13 cellular contexts compared by ENCODE assay signal in genomic region chr7:105257338-105257737, GRCh38.
A peak's percentile ranks its signal among the peaks of the same experiment; 100 is the strongest.
DNase-seq lines count a peak whose midpoint lies in the region; ATAC-seq, FAIRE-seq and TF ChIP-seq lines count a peak whose summit lies in the region.
"Had no signal": no experiment of that assay in that cellular context is flagged by ENCODE, and none has a peak within 500 bp of the region (broad histone marks: within the 10 kb centered on the region; RNA-seq: fewer than 3 reads in every experiment).

No MANE protein-coding gene starts in this region.

- H3K27me3 Mint-ChIP-seq in memory B cell: no peaks in the 10 kb centered on the region
- H3K27me3 Mint-ChIP-seq in activated T-cell treated with anti-CD3 and anti-CD28 coated beads, Interleukin-2, amount 50 U/mL, for 4 hours (ENCODE audit: low read depth): no peaks in the 10 kb centered on the region
- H3K27me3 Mint-ChIP-seq in activated T-helper 17 cell treated with anti-CD3 and anti-CD28 coated beads, Interleukin-2, amount 50 U/mL, for 72 hours: no peaks in the 10 kb centered on the region

- H3K36me3 ChIP-seq in SK-N-MC (ENCODE audit: insufficient read depth, low read length): no peaks in the 10 kb centered on the region

- H3K9me3 Mint-ChIP-seq in memory B cell: no peaks in the 10 kb centered on the region
- H3K9me3 Mint-ChIP-seq in activated T-cell treated with anti-CD3 and anti-CD28 coated beads, Interleukin-2, amount 50 U/mL, for 4 hours: no peaks in the 10 kb centered on the region
- H3K9me3 Mint-ChIP-seq in activated T-helper 17 cell treated with anti-CD3 and anti-CD28 coated beads, Interleukin-2, amount 50 U/mL, for 72 hours: no peaks in the 10 kb centered on the region

- peak overlapping the region; percentile 19; the same call in 1 of the 2 replicates for H3K4me3 ChIP-seq in SK-N-MC
- H3K4me3 ChIP-seq: body of pancreas, lung, skin epidermis had no signal

- no peaks in the 10 kb centered on the region for H3K9me3 ChIP-seq in SK-N-MC (ENCODE audit: low read depth, low read length)
- H3K9me3 ChIP-seq: body of pancreas had no signal

- no peak for FAIRE-seq in GM12891 (lab: Jason Lieb, UNC)

- peak overlapping the region; percentile 8; the same call in 1 of the 2 replicates for H3K27ac ChIP-seq in SK-N-MC
- H3K27ac ChIP-seq: body of pancreas had no signal

- in situ Hi-C loops in ACHN (cut with HindIII; ENCODE audit: low pct_ligation_motif_present, low pct_unique_long_range_greater_than_20kb, low sequenced_read_pairs): no loop called here

- H3K4me3 Mint-ChIP-seq in memory B cell: no peak overlapping the region
- no peak overlapping the region for H3K4me3 Mint-ChIP-seq in activated T-cell treated with anti-CD3 and anti-CD28 coated beads, Interleukin-2, amount 50 U/mL, for 4 hours
- H3K4me3 Mint-ChIP-seq in activated T-helper 17 cell treated with anti-CD3 and anti-CD28 coated beads, Interleukin-2, amount 50 U/mL, for 72 hours: no peak overlapping the region

- H3K27ac Mint-ChIP-seq in memory B cell: peak overlapping the region; percentile 14
- no peak overlapping the region for H3K27ac Mint-ChIP-seq in activated T-helper 17 cell treated with anti-CD3 and anti-CD28 coated beads, Interleukin-2, amount 50 U/mL, for 72 hours

- peak; percentile 53 for ATAC-seq in memory B cell (ENCODE audit: low read depth)
- no peak for ATAC-seq in activated T-cell treated with anti-CD3 and anti-CD28 coated beads, Interleukin-2, amount 50 U/mL, for 4 hours
- no peak for ATAC-seq in activated T-helper 17 cell treated with anti-CD3 and anti-CD28 coated beads, Interleukin-2, amount 50 U/mL, for 72 hours (replicated peaks)
- ATAC-seq: body of pancreas had no signal

- TF ChIP-seq POLR2A in GM12891 (IDR thresholded peaks at IDR 0.05; ENCODE audit: low read depth, low read length): no peak

- peaks cover 40% of the 10 kb centered on the region for H3K4me1 Mint-ChIP-seq in memory B cell
- H3K4me1 Mint-ChIP-seq in activated T-cell treated with anti-CD3 and anti-CD28 coated beads, Interleukin-2, amount 50 U/mL, for 4 hours (ENCODE audit: low read depth): peaks cover 39% of the 10 kb centered on the region
- H3K4me1 Mint-ChIP-seq in activated T-helper 17 cell treated with anti-CD3 and anti-CD28 coated beads, Interleukin-2, amount 50 U/mL, for 72 hours: peaks cover 31% of the 10 kb centered on the region

- peaks cover 14% of the 10 kb centered on the region for H3K36me3 Mint-ChIP-seq in memory B cell
- H3K36me3 Mint-ChIP-seq in activated T-cell treated with anti-CD3 and anti-CD28 coated beads, Interleukin-2, amount 50 U/mL, for 4 hours (ENCODE audit: insufficient read depth): no peaks in the 10 kb centered on the region
- H3K36me3 Mint-ChIP-seq in activated T-helper 17 cell treated with anti-CD3 and anti-CD28 coated beads, Interleukin-2, amount 50 U/mL, for 72 hours (ENCODE audit: low read depth): peaks cover 5% of the 10 kb centered on the region

- DNase-seq in GM12891 (ENCODE audit: insufficient read length, low spot score) (no peak), Kasumi-1 (lab: John Stamatoyannopoulos, UW) (peak; percentile 77 to 84), SK-N-MC (ENCODE audit: low read depth, low spot score) (no peak), memory B cell (ENCODE audit: low spot score in 2 of 2) (no peak), NOMO-1 treated with dmso at 0.1 percent for 144 hours (lab: John Stamatoyannopoulos, UW; ENCODE audit: unreplicated experiment) (no peak), ACHN (no peak)
- DNase-seq in activated T-cell treated with anti-CD3 and anti-CD28 coated beads, Interleukin-2, amount 50 U/mL, for 4 hours: no peak
- DNase-seq: body of pancreas; Right ventricle myocardium superior; stimulated activated naive CD4-positive, alpha-beta T cell treated with Interleukin-2 at 50 U/mL for 16 hours had no signal

- no peak overlapping the region for H3K9ac ChIP-seq in SK-N-MC (ENCODE audit: insufficient read length)

TF ChIP-seq in GM12891, 5 proteins besides CTCF, POLR2A, EP300 and RAD21:
- TF ChIP-seq SPI1 (IDR thresholded peaks at IDR 0.05; ENCODE audit: low read depth, low read length): peak; percentile 85
- TF ChIP-seq POU2F2 (IDR thresholded peaks at IDR 0.05; ENCODE audit: low read depth, low read length): no peak

Comparison
In these comparisons a context has a peak if more than half of its experiments do, and no peak if none do; other contexts are left out.
1. DNase-seq: peak in Kasumi-1 (2 of 2); none in GM12891 (single experiment), SK-N-MC (single experiment), memory B cell (0 of 2), activated T-cell treated with anti-CD3 and anti-CD28 coated beads, Interleukin-2, amount 50 U/mL, for 4 hours (single experiment), NOMO-1 treated with dmso at 0.1 percent for 144 hours (single experiment) and ACHN (single experiment).